15 cellular contexts compared by ENCODE assay signal in genomic region chr13:95745752-95746151, GRCh38.
DNase-seq lines count a peak whose midpoint lies in the region; ATAC-seq, FAIRE-seq and TF ChIP-seq lines count a peak whose summit lies in the region.
"Had no signal": no experiment of that assay in that cellular context is flagged by ENCODE, and none has a peak within 500 bp of the region (broad histone marks: within the 10 kb centered on the region; RNA-seq: fewer than 3 reads in every experiment).

No MANE protein-coding gene starts in this region.

- no peak overlapping the region for H3K9ac ChIP-seq in keratinocyte (ENCODE audit: control insufficient read depth, extremely low read depth, insufficient read depth, low read length)

- ATAC-seq in WTC11, result peak; percentile 82
- no peak for ATAC-seq in HG03442 (IDR thresholded peaks at IDR 0.05; ENCODE audit: unreplicated experiment)
- ATAC-seq: activated CD4-positive, CD25-positive, alpha-beta regulatory T cell treated with anti-CD3 and anti-CD28 coated beads, Interleukin-2, amount 50 U/mL, for 24 hours; naive thymus-derived CD8-positive, alpha-beta T cell had no signal

- peaks cover 39% of the 10 kb centered on the region for H3K79me2 ChIP-seq in keratinocyte (ENCODE audit: control insufficient read depth, insufficient read depth, low read length)

- peaks cover 7% of the 10 kb centered on the region for H3K4me1 ChIP-seq in keratinocyte (ENCODE audit: control insufficient read depth, extremely low read depth, insufficient read depth, low read length)
- H3K4me1 ChIP-seq: uterus had no signal

- H3K4me1 Mint-ChIP-seq in HFFc6 (ENCODE audit: low read depth) (peaks cover 6% of the 10 kb centered on the region), WTC11 (peaks cover 24% of the 10 kb centered on the region), glutamatergic neuron (ENCODE audit: low read depth, unreplicated experiment) (no peaks in the 10 kb centered on the region)

- no peaks in the 10 kb centered on the region for H3K36me3 ChIP-seq in keratinocyte (ENCODE audit: control insufficient read depth in 2 of 2, extremely low read depth in 1 of 2, insufficient read depth in 2 of 2, low read length in 2 of 2)
- H3K36me3 ChIP-seq: esophagus squamous epithelium, uterus had no signal

- H4K20me1 ChIP-seq in keratinocyte (ENCODE audit: control insufficient read depth, extremely low read depth, insufficient read depth, low read length), result peaks cover 2% of the 10 kb centered on the region

- CTCF ChIA-PET in WTC11 (lab: Charles Lee), result interaction anchor here (1.1 kb wide), 2 partner anchors 16 to 101 kb away, joined by 3 to 4 read pairs; partner anchors contain the start of gene DZIP1

- H3K27me3 Mint-ChIP-seq in HFFc6 (ENCODE audit: insufficient read depth), result no peaks in the 10 kb centered on the region
- H3K27me3 Mint-ChIP-seq in WTC11 (ENCODE audit: low read depth), result no peaks in the 10 kb centered on the region
- H3K27me3 Mint-ChIP-seq in glutamatergic neuron (ENCODE audit: unreplicated experiment), result peaks cover 2% of the 10 kb centered on the region
- H3K27me3 Mint-ChIP-seq: naive thymus-derived CD8-positive, alpha-beta T cell had no signal

- FAIRE-seq in keratinocyte (lab: Jason Lieb, UNC), result no peak
- FAIRE-seq: GM18507 had no signal

- DNase-seq in HFFc6 (no peak), WTC11 (ENCODE audit: low spot score) (no peak), keratinocyte (ENCODE audit: low read depth, low spot score) (no peak), activated T-cell treated with anti-CD3 and anti-CD28 coated beads for 4 hours (no peak), glutamatergic neuron (no peak)
- DNase-seq in activated naive CD4-positive, alpha-beta T cell (lab: John Stamatoyannopoulos, UW), result no peak
- DNase-seq: esophagus squamous epithelium; naive thymus-derived CD8-positive, alpha-beta T cell; NCI-H446; uterus had no signal

- no peaks in the 10 kb centered on the region for H3K9me3 ChIP-seq in keratinocyte (ENCODE audit: control insufficient read depth, low read depth, low read length)
- H3K9me3 ChIP-seq: esophagus squamous epithelium, uterus had no signal

- no peaks in the 10 kb centered on the region for H3K27me3 ChIP-seq in keratinocyte (ENCODE audit: control insufficient read depth, extremely low read depth, insufficient read depth, low read length)
- H3K27me3 ChIP-seq: esophagus squamous epithelium, uterus had no signal

- H3K4me3 Mint-ChIP-seq in HFFc6 (no peak overlapping the region), WTC11 (no peak overlapping the region), glutamatergic neuron (ENCODE audit: unreplicated experiment) (no peak overlapping the region)
- H3K4me3 Mint-ChIP-seq: brain; naive thymus-derived CD8-positive, alpha-beta T cell had no signal

- H3K27ac Mint-ChIP-seq in HFFc6, result no peak overlapping the region
- no peak overlapping the region for H3K27ac Mint-ChIP-seq in WTC11
- no peak overlapping the region for H3K27ac Mint-ChIP-seq in glutamatergic neuron (ENCODE audit: unreplicated experiment)
- H3K27ac Mint-ChIP-seq: brain; naive thymus-derived CD8-positive, alpha-beta T cell had no signal

- H3K4me3 ChIP-seq in keratinocyte (ENCODE audit: control insufficient read depth in 2 of 3, extremely low read depth in 1 of 3, insufficient read depth in 2 of 3, low read depth in 1 of 3, low read length in 3 of 3), result no peak overlapping the region
- H3K4me3 ChIP-seq: esophagus squamous epithelium, uterus had no signal

- H3K9me3 Mint-ChIP-seq in HFFc6, result peaks cover 3% of the 10 kb centered on the region
- peaks cover 9% of the 10 kb centered on the region for H3K9me3 Mint-ChIP-seq in WTC11
- H3K9me3 Mint-ChIP-seq in glutamatergic neuron (ENCODE audit: unreplicated experiment), result peaks cover 4% of the 10 kb centered on the region

- dilution Hi-C loops in keratinocyte (cut with MboI; ENCODE audit: extremely low pct_ligation_motif_present, low sequenced_read_pairs), result no loop called here

- no peak overlapping the region for H2AFZ ChIP-seq in keratinocyte (ENCODE audit: control insufficient read depth, low read length)

- H3K36me3 Mint-ChIP-seq in HFFc6 (ENCODE audit: low read depth) (peaks cover 4% of the 10 kb centered on the region), WTC11 (peaks cover 4% of the 10 kb centered on the region; the same call in 1 of the 2 replicates), glutamatergic neuron (ENCODE audit: unreplicated experiment) (peaks cover 10% of the 10 kb centered on the region)

- no peak overlapping the region for H3K4me2 ChIP-seq in keratinocyte (ENCODE audit: control insufficient read depth, extremely low read depth, insufficient read depth, low read depth, low read length)

- TF ChIP-seq CTCF in 22Rv1 (IDR thresholded peaks at IDR 0.05) (peak; percentile 26), HFFc6 (IDR thresholded peaks at IDR 0.05) (peak; percentile 16; the same call in 1 of the 2 replicates), WTC11 (IDR thresholded peaks at IDR 0.05) (no peak), keratinocyte (optimal IDR thresholded peaks at IDR 0.05 in 1 of 3, IDR thresholded peaks at IDR 0.05 in 1 of 3, conservative IDR thresholded peaks at IDR 0.05 in 1 of 3; ENCODE audit: extremely low read depth in 1 of 3, insufficient read depth in 2 of 3, low read length in 3 of 3) (peak; percentile 13 to 16 (median 15)), glutamatergic neuron (IDR thresholded peaks at IDR 0.05; ENCODE audit: partially characterized antibody, unreplicated experiment) (no peak)

- H3K27ac ChIP-seq in 22Rv1 (no peak overlapping the region), keratinocyte (ENCODE audit: control insufficient read depth, insufficient read depth, low read length) (no peak overlapping the region)
- H3K27ac ChIP-seq: esophagus squamous epithelium, uterus had no signal

- no peaks in the 10 kb centered on the region for H3K9me1 ChIP-seq in keratinocyte (ENCODE audit: control insufficient read depth, extremely low read depth, insufficient read depth, low read length)

- POLR2A ChIA-PET in WTC11 (lab: Charles Lee), result no interaction called here

TF ChIP-seq in WTC11, 78 proteins besides CTCF, POLR2A, EP300 and RAD21:
- TF ChIP-seq TCF7 (CRISPR knock-in tag; IDR thresholded peaks at IDR 0.05; ENCODE audit: low read depth), result no peak
- TF ChIP-seq NR3C1 (CRISPR knock-in tag; conservative IDR thresholded peaks at IDR 0.05; ENCODE audit: low read depth), result no peak
- no peak for TF ChIP-seq ZNF263 (CRISPR knock-in tag; IDR thresholded peaks at IDR 0.05; ENCODE audit: low read depth)
- no peak for TF ChIP-seq ZNF219 (CRISPR knock-in tag; IDR thresholded peaks at IDR 0.05; ENCODE audit: borderline replicate concordance)
- TF ChIP-seq JUN (CRISPR knock-in tag; IDR thresholded peaks at IDR 0.05), result no peak
- TF ChIP-seq CREM (CRISPR knock-in tag; IDR thresholded peaks at IDR 0.05), result no peak
- TF ChIP-seq ZNF423 (CRISPR knock-in tag; IDR thresholded peaks at IDR 0.05), result no peak
- no peak for TF ChIP-seq STAT6 (CRISPR knock-in tag; conservative IDR thresholded peaks at IDR 0.05; ENCODE audit: low read depth)
- TF ChIP-seq CDX4 (CRISPR knock-in tag; IDR thresholded peaks at IDR 0.05; ENCODE audit: borderline replicate concordance), result no peak
- no peak for TF ChIP-seq ZNF138 (CRISPR knock-in tag; conservative IDR thresholded peaks at IDR 0.05)
- TF ChIP-seq MAX (CRISPR knock-in tag; IDR thresholded peaks at IDR 0.05), result no peak

Comparison
In these comparisons a context has a peak if more than half of its experiments do, and no peak if none do; other contexts are left out.
1. CTCF ChIP-seq: peak in 22Rv1 (single experiment), HFFc6 (single experiment) and keratinocyte (3 of 3); none in WTC11 (single experiment) and glutamatergic neuron (single experiment).